8 cellular contexts compared by ENCODE assay signal in genomic region chr22:25048659-25049657, GRCh38.
DNase-seq lines count a peak whose midpoint lies in the region; ATAC-seq and TF ChIP-seq lines count a peak whose summit lies in the region.

No MANE protein-coding gene starts in this region.

- no peaks in the 10 kb centered on the region for H3K27me3 ChIP-seq in upper lobe of left lung

- no peak for TF ChIP-seq POLR2A in upper lobe of left lung (IDR thresholded peaks at IDR 0.05)

- H3K27ac Mint-ChIP-seq in activated T-helper 2 cell treated with anti-CD3 and anti-CD28 coated beads, Interferon-gamma antibody, Interleukin-2, Interleukin-4, amounts not matched to agents 10 μg/mL and 5 μg/mL and 100 μg/mL, durations not matched to agents 14 hours and 24 hours and 36 hours = no peak overlapping the region

- DNase-seq in COR-L47 (lab: John Stamatoyannopoulos, UW) = peak; percentile 47
- DNase-seq in HT-29 (ENCODE audit: low spot score) = peak; percentile 77
- DNase-seq in RPMI7951 (ENCODE audit: low read depth) = peak; percentile 69
- DNase-seq in activated T-helper 2 cell treated with anti-CD3 and anti-CD28 coated beads, Interferon-gamma antibody, Interleukin-2, Interleukin-4, amounts not matched to agents 10 μg/mL and 5 μg/mL and 100 μg/mL, durations not matched to agents 14 hours and 24 hours and 36 hours (ENCODE audit: low spot score) = peak; percentile 62
- DNase-seq in fibroblast of villous mesenchyme (ENCODE audit: low read depth) = peak; percentile 62
- DNase-seq in omental fat pad (ENCODE audit: low spot score) = peak; percentile 36
- peak in 1 of 2 donors; percentile 58 for DNase-seq in upper lobe of left lung

- peaks cover 0 to 5% (median 2%) of the 10 kb centered on the region in 4 donors for H3K9me3 ChIP-seq in upper lobe of left lung

- H3K36me3 ChIP-seq in upper lobe of left lung = peaks cover 0 to 23% (median 11%) of the 10 kb centered on the region in 4 donors

- H3K4me1 ChIP-seq in upper lobe of left lung = no peaks in the 10 kb centered on the region

- peaks cover 13% of the 10 kb centered on the region for H3K9me3 Mint-ChIP-seq in activated T-helper 2 cell treated with anti-CD3 and anti-CD28 coated beads, Interferon-gamma antibody, Interleukin-2, Interleukin-4, amounts not matched to agents 10 μg/mL and 5 μg/mL and 100 μg/mL, durations not matched to agents 14 hours and 24 hours and 36 hours

- TF ChIP-seq CTCF in fibroblast of villous mesenchyme (IDR thresholded peaks at IDR 0.05; ENCODE audit: insufficient read depth, low read depth, low read length) = peak; percentile 87
- peak in 1 of 3 donors; percentile 39 for TF ChIP-seq CTCF in omental fat pad (IDR thresholded peaks at IDR 0.05)
- peak; percentile 72 to 90 (median 84) for TF ChIP-seq CTCF in upper lobe of left lung (IDR thresholded peaks at IDR 0.05)

- H3K4me3 ChIP-seq in fibroblast of villous mesenchyme (ENCODE audit: low read depth, low read length) = no peak overlapping the region
- no peak overlapping the region for H3K4me3 ChIP-seq in upper lobe of left lung

- TF ChIP-seq EP300 in upper lobe of left lung (IDR thresholded peaks at IDR 0.05) = no peak

- intact Hi-C loops in activated T-helper 2 cell treated with anti-CD3 and anti-CD28 coated beads, Interferon-gamma antibody, Interleukin-2, Interleukin-4, amounts not matched to agents 10 μg/mL and 5 μg/mL and 100 μg/mL, durations not matched to agents 14 hours and 24 hours and 36 hours (cut with micrococcal nuclease) = loop anchor here (1.0 kb wide), 3 partner anchors 55 to 111 kb away; partner anchors contain the start of gene KIAA1671

- 50 to 56% methylated on average over 7 to 9 of the region's 9 CpGs for WGBS in upper lobe of left lung, 2 donors

- peaks cover 5% of the 10 kb centered on the region for H3K27me3 Mint-ChIP-seq in activated T-helper 2 cell treated with anti-CD3 and anti-CD28 coated beads, Interferon-gamma antibody, Interleukin-2, Interleukin-4, amounts not matched to agents 10 μg/mL and 5 μg/mL and 100 μg/mL, durations not matched to agents 14 hours and 24 hours and 36 hours (ENCODE audit: low read depth)

- H3K27ac ChIP-seq in upper lobe of left lung = no peak overlapping the region

- H3K4me1 Mint-ChIP-seq in activated T-helper 2 cell treated with anti-CD3 and anti-CD28 coated beads, Interferon-gamma antibody, Interleukin-2, Interleukin-4, amounts not matched to agents 10 μg/mL and 5 μg/mL and 100 μg/mL, durations not matched to agents 14 hours and 24 hours and 36 hours (ENCODE audit: low read depth) = peaks cover 9% of the 10 kb centered on the region

- peaks cover 7% of the 10 kb centered on the region for H3K36me3 Mint-ChIP-seq in activated T-helper 2 cell treated with anti-CD3 and anti-CD28 coated beads, Interferon-gamma antibody, Interleukin-2, Interleukin-4, amounts not matched to agents 10 μg/mL and 5 μg/mL and 100 μg/mL, durations not matched to agents 14 hours and 24 hours and 36 hours (ENCODE audit: low read depth)

- ATAC-seq in omental fat pad (ENCODE audit: low FRiP score) (peak; percentile 63), upper lobe of left lung (ENCODE audit: low FRiP score in 2 of 2) (peak; percentile 72 to 85), HG02884 (IDR thresholded peaks at IDR 0.05; ENCODE audit: unreplicated experiment) (no peak)

- no peak overlapping the region for H3K4me3 Mint-ChIP-seq in activated T-helper 2 cell treated with anti-CD3 and anti-CD28 coated beads, Interferon-gamma antibody, Interleukin-2, Interleukin-4, amounts not matched to agents 10 μg/mL and 5 μg/mL and 100 μg/mL, durations not matched to agents 14 hours and 24 hours and 36 hours (ENCODE audit: low read depth)
